ENCODE assay signal across 11 cellular contexts in genomic region chr9:135498381-135499126, GRCh38. TPM values are rescaled to one million over a fixed set of nuclear protein-coding genes. Genes with fewer than 3 reads are reported as not detected.
DNase-seq lines count a peak whose midpoint lies in the region; ATAC-seq and TF ChIP-seq lines count a peak whose summit lies in the region.
"Had no signal": no experiment of that assay in that cellular context is flagged by ENCODE, and none has a peak within 500 bp of the region (broad histone marks: within the 10 kb centered on the region; RNA-seq: fewer than 3 reads in every experiment).

No MANE protein-coding gene starts in this region.

- H4K20me1 ChIP-seq in IMR-90 (ENCODE audit: insufficient read depth, low read length) (peaks cover 19% of the 10 kb centered on the region), neural progenitor cell (ENCODE audit: low read depth) (peaks cover 28% of the 10 kb centered on the region)

- no peak overlapping the region for H3K23ac ChIP-seq in IMR-90 (ENCODE audit: low read depth, low read length)

- no peak overlapping the region for H3K56ac ChIP-seq in IMR-90 (ENCODE audit: extremely low read depth, insufficient read depth, low read length)

- no peak for TF ChIP-seq CTCF in CD4-positive, alpha-beta T cell (IDR thresholded peaks at IDR 0.05)
- TF ChIP-seq CTCF in IMR-90 (conservative IDR thresholded peaks at IDR 0.05; ENCODE audit: low read depth, low read length), result no peak
- no peak for TF ChIP-seq CTCF in chondrocyte (IDR thresholded peaks at IDR 0.05)
- TF ChIP-seq CTCF in neural progenitor cell (IDR thresholded peaks at IDR 0.05), result no peak

- TF ChIP-seq POLR2A in IMR-90 (IDR thresholded peaks at IDR 0.05; ENCODE audit: low read depth, low read length), result no peak

- no peak for DNase-seq in CD4-positive, alpha-beta T cell
- no peak for DNase-seq in IMR-90
- peak; percentile 56 for DNase-seq in chondrocyte (ENCODE audit: low spot score)
- DNase-seq in neural progenitor cell (ENCODE audit: low spot score), result no peak
- no peak for DNase-seq in NK-92 (lab: John Stamatoyannopoulos, UW; ENCODE audit: unreplicated experiment)
- DNase-seq in activated CD4-positive, CD25-positive, alpha-beta regulatory T cell treated with anti-CD3 and anti-CD28 coated beads, Interleukin-2, amount 50 U/mL, for 72 hours, result no peak
- DNase-seq in RKO (ENCODE audit: low spot score), result no peak
- DNase-seq: activated CD4-positive, alpha-beta T cell treated with anti-CD3 and anti-CD28 coated beads for 1 hour; NCI-H2171 treated with DMSO at 0.1 percent for 48 hours had no signal

- peak overlapping the region; percentile 87 for H3K4me3 Mint-ChIP-seq in CD4-positive, alpha-beta T cell
- no peak overlapping the region for H3K4me3 Mint-ChIP-seq in chondrocyte (ENCODE audit: unreplicated experiment)
- H3K4me3 Mint-ChIP-seq in neural progenitor cell, result peak overlapping the region; percentile 87

- no peak overlapping the region for H2BK120ac ChIP-seq in IMR-90 (ENCODE audit: low read depth, low read length)

- peak overlapping the region; percentile 56 for H3K27ac Mint-ChIP-seq in CD4-positive, alpha-beta T cell
- H3K27ac Mint-ChIP-seq in chondrocyte (ENCODE audit: unreplicated experiment) (no peak overlapping the region), neural progenitor cell (no peak overlapping the region)

- no peak overlapping the region for H3K4me3 ChIP-seq in IMR-90 (ENCODE audit: insufficient read depth, low read depth, low read length)
- H3K4me3 ChIP-seq in neural progenitor cell, result no peak overlapping the region

- H3F3A ChIP-seq in neural progenitor cell (ENCODE audit: low read depth), result peaks cover 10% of the 10 kb centered on the region

- peak overlapping the region; percentile 37 for H2AFZ ChIP-seq in IMR-90 (replicated peaks; ENCODE audit: low read length, poor library complexity)
- no peak overlapping the region for H2AFZ ChIP-seq in neural progenitor cell (replicated peaks)

- no peak overlapping the region for H4K8ac ChIP-seq in IMR-90 (ENCODE audit: low read depth in 2 of 2, low read length in 2 of 2)

- H3K79me1 ChIP-seq in IMR-90 (ENCODE audit: low read depth in 1 of 2, low read length in 2 of 2), result peaks cover 4 to 27% of the 10 kb centered on the region in 2 experiments

- dilution Hi-C loops in IMR-90 (cut with HindIII; ENCODE audit: low sequenced_read_pairs, unreplicated experiment), result no loop called here

- no peak overlapping the region for H3K14ac ChIP-seq in IMR-90 (replicated peaks; ENCODE audit: low read depth, low read length)

- H3K36me3 Mint-ChIP-seq in CD4-positive, alpha-beta T cell (ENCODE audit: low read depth), result peaks cover 23% of the 10 kb centered on the region
- no peaks in the 10 kb centered on the region for H3K36me3 Mint-ChIP-seq in chondrocyte (ENCODE audit: low read depth)
- H3K36me3 Mint-ChIP-seq in neural progenitor cell, result peaks cover 6% of the 10 kb centered on the region

- no peak overlapping the region for H3K27ac ChIP-seq in CD4-positive, alpha-beta T cell (ENCODE audit: low read depth, low read length)
- H3K27ac ChIP-seq in IMR-90 (ENCODE audit: insufficient read depth, low read length) (no peak overlapping the region), neural progenitor cell (no peak overlapping the region)

- H3K9me3 ChIP-seq in CD4-positive, alpha-beta T cell (ENCODE audit: control insufficient read depth, low read length), result no peaks in the 10 kb centered on the region
- no peaks in the 10 kb centered on the region for H3K9me3 ChIP-seq in IMR-90 (ENCODE audit: control insufficient read depth, insufficient read depth, low read length)
- H3K9me3 ChIP-seq in neural progenitor cell (ENCODE audit: low read depth), result no peaks in the 10 kb centered on the region

- H2BK15ac ChIP-seq in IMR-90 (ENCODE audit: low read depth, low read length), result no peak overlapping the region

- CTCF ChIA-PET in CD4-positive, alpha-beta T cell (lab: Charles Lee), result no interaction called here
- CTCF ChIA-PET in IMR-90 (lab: Yijun Ruan, JAX), result no interaction called here

- H3K18ac ChIP-seq in IMR-90 (ENCODE audit: low read depth, low read length), result no peak overlapping the region

- no peak overlapping the region for H4K5ac ChIP-seq in IMR-90 (ENCODE audit: low read depth, low read length)

- peaks cover 15% of the 10 kb centered on the region for H3K4me1 Mint-ChIP-seq in CD4-positive, alpha-beta T cell (ENCODE audit: low read depth)
- H3K4me1 Mint-ChIP-seq in chondrocyte (ENCODE audit: low read depth) (peaks cover 18% of the 10 kb centered on the region), neural progenitor cell (peaks cover 18% of the 10 kb centered on the region)

- in situ Hi-C loops in IMR-90 (cut with MboI; ENCODE audit: low sequenced_read_pairs), result no loop called here

- H3K4me1 ChIP-seq in IMR-90 (ENCODE audit: control insufficient read depth, insufficient read depth, low read length) (peaks cover 6% of the 10 kb centered on the region; the same call in 1 of the 2 replicates), neural progenitor cell (peaks cover 9% of the 10 kb centered on the region)

- ATAC-seq in CD4-positive, alpha-beta T cell (ENCODE audit: poor library complexity), result no peak
- ATAC-seq in IMR-90 (ENCODE audit: low read depth), result no peak

- no peak for TF ChIP-seq RAD21 in IMR-90 (IDR thresholded peaks at IDR 0.05; ENCODE audit: low read length)

- no peak overlapping the region for H3K4ac ChIP-seq in IMR-90 (ENCODE audit: low read depth, low read length)

- H2BK20ac ChIP-seq in IMR-90 (ENCODE audit: low read depth, low read length), result no peak overlapping the region

- H2AK5ac ChIP-seq in IMR-90 (ENCODE audit: low read depth, low read length), result no peak overlapping the region

- H4K91ac ChIP-seq in IMR-90 (ENCODE audit: insufficient read depth, low read depth, low read length), result no peak overlapping the region

- H3K36me3 ChIP-seq in IMR-90 (ENCODE audit: control insufficient read depth, insufficient read depth, low read length) (peaks cover 12% of the 10 kb centered on the region), neural progenitor cell (no peaks in the 10 kb centered on the region)

- H3K9ac ChIP-seq in IMR-90 (ENCODE audit: low read depth, low read length) (no peak overlapping the region), neural progenitor cell (no peak overlapping the region)

- no peaks in the 10 kb centered on the region for H3K27me3 Mint-ChIP-seq in CD4-positive, alpha-beta T cell
- H3K27me3 Mint-ChIP-seq in chondrocyte (ENCODE audit: low read depth), result no peaks in the 10 kb centered on the region
- no peaks in the 10 kb centered on the region for H3K27me3 Mint-ChIP-seq in neural progenitor cell (ENCODE audit: insufficient read depth, low read depth)
- H3K27me3 Mint-ChIP-seq: memory B cell had no signal

- H3K4me2 ChIP-seq in IMR-90 (ENCODE audit: low read depth, low read length) (no peak overlapping the region), neural progenitor cell (peak overlapping the region; percentile 79)

- 84% methylated on average over 9 of the region's 15 CpGs; no CpG with 5 or more reads in 1 of the 2 experiments for WGBS in IMR-90 (ENCODE audit: extremely low coverage in 2 of 2, insufficient read length in 1 of 2), 2 experiments

- no peaks in the 10 kb centered on the region for H3K9me3 Mint-ChIP-seq in CD4-positive, alpha-beta T cell
- no peaks in the 10 kb centered on the region for H3K9me3 Mint-ChIP-seq in chondrocyte (ENCODE audit: low read depth)
- no peaks in the 10 kb centered on the region for H3K9me3 Mint-ChIP-seq in neural progenitor cell
- H3K9me3 Mint-ChIP-seq: memory B cell had no signal

- no peaks in the 10 kb centered on the region for H3K9me1 ChIP-seq in IMR-90 (ENCODE audit: insufficient read depth, low read length)

- H2BK5ac ChIP-seq in IMR-90 (ENCODE audit: low read depth, low read length, poor library complexity, severe bottlenecking), result no peak overlapping the region

- BruUV-seq in IMR-90 (replicated peaks; lab: Mats Ljungman, UMichigan), result no TSS peak

- peaks cover 20% of the 10 kb centered on the region for H3K79me2 ChIP-seq in neural progenitor cell (ENCODE audit: low read depth)

- POLR2A ChIA-PET in CD4-positive, alpha-beta T cell (lab: Charles Lee), result no interaction called here
- POLR2A ChIA-PET in IMR-90 (lab: Charles Lee; ENCODE audit: unreplicated experiment), result no interaction called here

- no peaks in the 10 kb centered on the region for H3K27me3 ChIP-seq in CD4-positive, alpha-beta T cell (ENCODE audit: control insufficient read depth, insufficient read depth, low read length)
- H3K27me3 ChIP-seq in IMR-90 (ENCODE audit: control insufficient read depth, insufficient read depth, low read length), result no peaks in the 10 kb centered on the region
- peaks cover 12% of the 10 kb centered on the region for H3K27me3 ChIP-seq in neural progenitor cell

- no peak overlapping the region for H2AK9ac ChIP-seq in IMR-90 (replicated peaks; ENCODE audit: low read depth, low read length, poor library complexity)

- intact Hi-C loops in CD4-positive, alpha-beta T cell (cut with DNase I, micrococcal nuclease), result loop anchor here in 1 of 2 experiments (5.0 to 10.0 kb wide), 2 partner anchors 1041 to 1364 kb away; partner anchors contain the start of gene WDR5
- intact Hi-C loops in IMR-90 (cut with micrococcal nuclease), result no loop called here

RNA-seq across cellular contexts. Expression of gene MRPS2, which starts 1.9 kb away (rescaled TPM):
- 10 to 100 TPM; 20.8 to 23.2 TPM for total RNA-seq in CD4-positive, alpha-beta T cell
- total RNA-seq in IMR-90 (2012; rRNA removed) (53.1 and 54.4 TPM in 2 replicates), chondrocyte (22.7 to 24.6 TPM (median 24.4 TPM) in 3 replicates), neural progenitor cell (ENCODE audit: low replicate concordance) (23.4 and 43.4 TPM in 2 replicates)
- polyA plus RNA-seq in IMR-90 (2012; rRNA removed), result 104 and 142 TPM in 2 replicates
- polyA plus RNA-seq in IMR-90 (2012; cell fraction: cytosol; rRNA removed), result 57.0 and 155 TPM in 2 replicates
- polyA plus RNA-seq in IMR-90 (2012; cell fraction: nucleus; rRNA removed; ENCODE audit: low replicate concordance), result 92.4 and 172 TPM in 2 replicates

RNA-seq across cellular contexts. Expression of gene PPP1R26, which starts 19.0 kb away (rescaled TPM):
- under 1 TPM; 0.27 to 0.47 TPM for total RNA-seq in CD4-positive, alpha-beta T cell
- total RNA-seq in IMR-90 (2012; rRNA removed) (3.8 and 4.4 TPM in 2 replicates), chondrocyte (9.1 to 19.6 TPM (median 19.5 TPM) in 3 replicates), neural progenitor cell (ENCODE audit: low replicate concordance) (23.0 and 48.7 TPM in 2 replicates)
- polyA plus RNA-seq in IMR-90 (2012; rRNA removed), result 5.6 and 6.0 TPM in 2 replicates
- polyA plus RNA-seq in IMR-90 (2012; cell fraction: cytosol; rRNA removed), result 3.3 and 5.6 TPM in 2 replicates
- polyA plus RNA-seq in IMR-90 (2012; cell fraction: nucleus; rRNA removed; ENCODE audit: low replicate concordance), result 9.3 and 10.5 TPM in 2 replicates

RNA-seq across cellular contexts. Expression of gene LCN1, which starts 22.7 kb away (rescaled TPM):
- not detected for total RNA-seq in CD4-positive, alpha-beta T cell
- total RNA-seq in IMR-90 (2012; rRNA removed) (not detected in 2 replicates), chondrocyte (0.60 TPM in 1 of 3 replicates, not detected in the others), neural progenitor cell (ENCODE audit: low replicate concordance) (not detected in 2 replicates)
- polyA plus RNA-seq in IMR-90 (2012; rRNA removed), result not detected in 2 replicates
- polyA plus RNA-seq in IMR-90 (2012; cell fraction: cytosol; rRNA removed), result not detected in 2 replicates
- polyA plus RNA-seq in IMR-90 (2012; cell fraction: nucleus; rRNA removed; ENCODE audit: low replicate concordance), result not detected in 2 replicates
- total RNA-seq: ureter had no signal

RNA-seq across cellular contexts. Expression of gene OBP2A, which starts 47.4 kb away (rescaled TPM):
- total RNA-seq in CD4-positive, alpha-beta T cell, result not detected
- total RNA-seq in IMR-90 (2012; rRNA removed) (not detected in 2 replicates), chondrocyte (0.50 TPM in 1 of 3 replicates, not detected in the others), neural progenitor cell (ENCODE audit: low replicate concordance) (not detected in 2 replicates)
- not detected in 2 replicates for polyA plus RNA-seq in IMR-90 (2012; rRNA removed)
- not detected in 2 replicates for polyA plus RNA-seq in IMR-90 (2012; cell fraction: cytosol; rRNA removed)
- not detected in 2 replicates for polyA plus RNA-seq in IMR-90 (2012; cell fraction: nucleus; rRNA removed; ENCODE audit: low replicate concordance)
- total RNA-seq: ureter had no signal
